In the genomic region with DNA sequence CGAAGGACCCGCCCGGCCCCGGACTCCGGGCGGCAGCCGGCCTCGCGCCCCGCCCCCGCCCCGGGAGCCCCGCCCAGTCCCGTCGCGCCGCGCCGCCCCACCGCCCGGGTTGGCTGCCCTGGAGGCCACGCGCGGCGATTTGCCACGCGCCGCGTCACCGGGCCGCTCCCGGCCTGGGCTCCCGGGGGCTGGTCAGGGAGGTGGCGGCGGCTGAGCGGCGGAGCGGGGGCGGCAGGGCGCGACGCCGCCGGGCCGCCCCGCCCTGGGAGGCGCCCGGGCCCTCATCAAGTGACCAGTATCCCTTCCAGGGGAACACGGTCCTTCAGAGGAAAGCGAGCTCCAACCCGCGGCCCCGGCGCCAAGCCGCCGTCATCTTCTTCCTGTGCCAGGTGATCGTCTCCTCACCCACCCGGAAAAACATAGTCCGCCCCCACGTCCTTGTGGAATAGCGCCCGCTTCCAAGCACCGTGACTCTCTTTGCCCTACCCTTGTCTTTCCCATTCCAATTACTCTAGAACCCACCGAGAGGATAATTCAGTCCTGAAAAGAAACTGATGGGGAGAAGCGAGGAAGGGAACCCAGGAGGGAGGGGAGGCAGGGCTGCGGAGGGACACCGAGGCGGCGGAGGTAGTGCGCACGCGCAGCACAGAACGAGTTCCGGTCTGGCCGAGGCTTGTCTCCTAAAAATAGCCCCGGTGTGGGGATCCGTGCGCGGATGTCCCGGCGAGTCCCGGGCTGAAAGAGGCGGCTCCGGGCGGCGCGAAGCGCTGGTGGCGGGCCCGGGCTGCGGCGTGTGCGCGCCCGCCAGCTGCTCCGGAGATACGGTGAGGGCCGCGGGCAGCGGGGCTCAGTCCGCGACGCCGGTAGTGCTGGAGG, we compare ENCODE assay signal across 1 cellular context.
TF ChIP-seq lines count a peak whose summit lies in the region.

A gene (plus strand): TSS at position 704 of the 876 bp plus-strand sequence. CDS start 67,136 bp downstream, outside the sequence.

TF ChIP-seq in HepG2, 621 proteins besides CTCF, POLR2A, EP300 and RAD21 (continued from another document):
- TF ChIP-seq, protein P1, sequence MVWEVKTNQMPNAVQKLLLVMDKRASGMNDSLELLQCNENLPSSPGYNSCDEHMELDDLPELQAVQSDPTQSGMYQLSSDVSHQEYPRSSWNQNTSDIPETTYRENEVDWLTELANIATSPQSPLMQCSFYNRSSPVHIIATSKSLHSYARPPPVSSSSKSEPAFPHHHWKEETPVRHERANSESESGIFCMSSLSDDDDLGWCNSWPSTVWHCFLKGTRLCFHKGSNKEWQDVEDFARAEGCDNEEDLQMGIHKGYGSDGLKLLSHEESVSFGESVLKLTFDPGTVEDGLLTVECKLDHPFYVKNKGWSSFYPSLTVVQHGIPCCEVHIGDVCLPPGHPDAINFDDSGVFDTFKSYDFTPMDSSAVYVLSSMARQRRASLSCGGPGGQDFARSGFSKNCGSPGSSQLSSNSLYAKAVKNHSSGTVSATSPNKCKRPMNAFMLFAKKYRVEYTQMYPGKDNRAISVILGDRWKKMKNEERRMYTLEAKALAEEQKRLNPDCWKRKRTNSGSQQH (CRISPR knock-in tag; IDR thresholded peaks at IDR 0.05; ENCODE audit: low read depth) = no peak
- TF ChIP-seq TCF12 (IDR thresholded peaks at IDR 0.05) (no peak), TCF12 (CRISPR knock-in tag; IDR thresholded peaks at IDR 0.05) (no peak), ZFP36L1 (CRISPR knock-in tag; IDR thresholded peaks at IDR 0.05) (0 out of 2 replicates have a peak, but pooled peaks have one; percentile 65), CBX1 (IDR thresholded peaks at IDR 0.05; ENCODE audit: low read depth) (no peak), TP53 (CRISPR knock-in tag; conservative IDR thresholded peaks at IDR 0.05) (0 out of 2 replicates have a peak, but pooled peaks have one; percentile 52), ZNF570 (CRISPR knock-in tag; IDR thresholded peaks at IDR 0.05; ENCODE audit: borderline replicate concordance) (no peak), CBX5 (CRISPR knock-in tag; IDR thresholded peaks at IDR 0.05; ENCODE audit: borderline replicate concordance) (peak; percentile 41; the same call in 1 of the 2 replicates)
- TF ChIP-seq, protein P2, sequence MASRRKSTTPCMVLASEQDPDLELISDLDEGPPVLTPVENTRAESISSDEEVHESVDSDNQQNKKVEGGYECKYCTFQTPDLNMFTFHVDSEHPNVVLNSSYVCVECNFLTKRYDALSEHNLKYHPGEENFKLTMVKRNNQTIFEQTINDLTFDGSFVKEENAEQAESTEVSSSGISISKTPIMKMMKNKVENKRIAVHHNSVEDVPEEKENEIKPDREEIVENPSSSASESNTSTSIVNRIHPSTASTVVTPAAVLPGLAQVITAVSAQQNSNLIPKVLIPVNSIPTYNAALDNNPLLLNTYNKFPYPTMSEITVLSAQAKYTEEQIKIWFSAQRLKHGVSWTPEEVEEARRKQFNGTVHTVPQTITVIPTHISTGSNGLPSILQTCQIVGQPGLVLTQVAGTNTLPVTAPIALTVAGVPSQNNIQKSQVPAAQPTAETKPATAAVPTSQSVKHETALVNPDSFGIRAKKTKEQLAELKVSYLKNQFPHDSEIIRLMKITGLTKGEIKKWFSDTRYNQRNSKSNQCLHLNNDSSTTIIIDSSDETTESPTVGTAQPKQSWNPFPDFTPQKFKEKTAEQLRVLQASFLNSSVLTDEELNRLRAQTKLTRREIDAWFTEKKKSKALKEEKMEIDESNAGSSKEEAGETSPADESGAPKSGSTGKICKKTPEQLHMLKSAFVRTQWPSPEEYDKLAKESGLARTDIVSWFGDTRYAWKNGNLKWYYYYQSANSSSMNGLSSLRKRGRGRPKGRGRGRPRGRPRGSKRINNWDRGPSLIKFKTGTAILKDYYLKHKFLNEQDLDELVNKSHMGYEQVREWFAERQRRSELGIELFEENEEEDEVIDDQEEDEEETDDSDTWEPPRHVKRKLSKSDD (CRISPR knock-in tag; IDR thresholded peaks at IDR 0.05; ENCODE audit: low read depth) = no peak
- TF ChIP-seq, protein P3, sequence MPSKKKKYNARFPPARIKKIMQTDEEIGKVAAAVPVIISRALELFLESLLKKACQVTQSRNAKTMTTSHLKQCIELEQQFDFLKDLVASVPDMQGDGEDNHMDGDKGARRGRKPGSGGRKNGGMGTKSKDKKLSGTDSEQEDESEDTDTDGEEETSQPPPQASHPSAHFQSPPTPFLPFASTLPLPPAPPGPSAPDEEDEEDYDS (CRISPR knock-in tag; IDR thresholded peaks at IDR 0.05) = peak; percentile 56
- TF ChIP-seq, protein P4, sequence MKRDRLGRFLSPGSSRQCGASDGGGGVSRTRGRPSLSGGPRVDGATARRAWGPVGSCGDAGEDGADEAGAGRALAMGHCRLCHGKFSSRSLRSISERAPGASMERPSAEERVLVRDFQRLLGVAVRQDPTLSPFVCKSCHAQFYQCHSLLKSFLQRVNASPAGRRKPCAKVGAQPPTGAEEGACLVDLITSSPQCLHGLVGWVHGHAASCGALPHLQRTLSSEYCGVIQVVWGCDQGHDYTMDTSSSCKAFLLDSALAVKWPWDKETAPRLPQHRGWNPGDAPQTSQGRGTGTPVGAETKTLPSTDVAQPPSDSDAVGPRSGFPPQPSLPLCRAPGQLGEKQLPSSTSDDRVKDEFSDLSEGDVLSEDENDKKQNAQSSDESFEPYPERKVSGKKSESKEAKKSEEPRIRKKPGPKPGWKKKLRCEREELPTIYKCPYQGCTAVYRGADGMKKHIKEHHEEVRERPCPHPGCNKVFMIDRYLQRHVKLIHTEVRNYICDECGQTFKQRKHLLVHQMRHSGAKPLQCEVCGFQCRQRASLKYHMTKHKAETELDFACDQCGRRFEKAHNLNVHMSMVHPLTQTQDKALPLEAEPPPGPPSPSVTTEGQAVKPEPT (CRISPR knock-in tag; IDR thresholded peaks at IDR 0.05; ENCODE audit: low read depth) = no peak
